9 cellular contexts compared by ENCODE assay signal in genomic region chr18:60172030-60172429, GRCh38.
"Had no signal": no experiment of that assay in that cellular context is flagged by ENCODE, and none has a peak within 500 bp of the region (broad histone marks: within the 10 kb centered on the region; RNA-seq: fewer than 3 reads in every experiment).

No MANE protein-coding gene starts in this region.

- ATAC-seq: HCT116, HepG2 had no signal

- H3K4me1 ChIP-seq: HAP-1 had no signal

- H3K9me3 Mint-ChIP-seq: HFFc6, IgD-negative memory B cell had no signal

- H3K9ac ChIP-seq: GM23248 had no signal

- H3K36me3 ChIP-seq: HAP-1 had no signal

- H3K27ac Mint-ChIP-seq: HFFc6, IgD-negative memory B cell had no signal

- H3K27ac ChIP-seq: GM23248, HL-60 had no signal

- H3K9me3 ChIP-seq: HAP-1 had no signal

- H3K27me3 Mint-ChIP-seq: IgD-negative memory B cell had no signal

- H3K4me3 ChIP-seq: GM23248, HAP-1 had no signal

- DNase-seq: GM23248, GOT3, H7, HFFc6 had no signal

- H3K36me3 Mint-ChIP-seq: IgD-negative memory B cell had no signal

- H2AFZ ChIP-seq: GM23248 had no signal

- H3K4me1 Mint-ChIP-seq: IgD-negative memory B cell had no signal

- H3K4me3 Mint-ChIP-seq: HFFc6, IgD-negative memory B cell had no signal
